In the genomic region with DNA sequence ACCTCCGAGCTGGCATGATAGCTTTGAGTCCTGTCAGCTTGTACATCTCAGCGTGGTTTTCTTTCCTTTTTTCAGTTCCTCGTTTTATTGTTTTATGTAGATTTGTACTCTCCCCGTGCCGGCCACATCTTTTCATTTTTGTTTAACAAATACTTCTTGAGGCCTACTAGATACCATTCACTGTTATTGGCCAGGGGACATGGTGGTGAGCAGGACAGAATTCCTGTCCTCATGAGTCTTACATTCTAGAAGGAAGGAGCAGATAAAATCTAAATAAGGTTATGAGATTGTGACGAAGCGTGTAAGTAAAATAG, we compare ENCODE assay signal across 7 cellular contexts. TPM values are rescaled to one million over a fixed set of nuclear protein-coding genes. Genes with fewer than 3 reads are reported as not detected.
DNase-seq lines count a peak whose midpoint lies in the region; ATAC-seq and TF ChIP-seq lines count a peak whose summit lies in the region.

No MANE protein-coding gene starts in this region.

- H3K4me1 ChIP-seq in HAP-1: peaks cover 33% of the 10 kb centered on the region
- H3K4me1 ChIP-seq in NT2/D1 (ENCODE audit: insufficient read depth, insufficient read length): no peaks in the 10 kb centered on the region
- H3K4me1 ChIP-seq in esophagus (ENCODE audit: control insufficient read depth in 2 of 2, insufficient read depth in 2 of 2, low read length in 1 of 2): peaks cover 0 to 2% of the 10 kb centered on the region in 2 donors
- peaks cover 48 to 49% of the 10 kb centered on the region in 2 donors for H3K4me1 ChIP-seq in gastrocnemius medialis

- peak; percentile 41 for ATAC-seq in GM18511 (IDR thresholded peaks at IDR 0.05; ENCODE audit: unreplicated experiment)
- ATAC-seq in gastrocnemius medialis: no peak

- peak overlapping the region; percentile 94 to 97 for H3K27ac ChIP-seq in esophagus (ENCODE audit: low read depth in 2 of 2, low read length in 1 of 2)
- H3K27ac ChIP-seq in gastrocnemius medialis: peak overlapping the region; percentile 88 to 96 (median 92)

- TF ChIP-seq CTCF in gastrocnemius medialis (IDR thresholded peaks at IDR 0.05 in 4 of 5, conservative IDR thresholded peaks at IDR 0.05 in 1 of 5): no peak

- no peaks in the 10 kb centered on the region for H3K36me3 ChIP-seq in HAP-1 (replicated peaks)
- H3K36me3 ChIP-seq in NT2/D1 (ENCODE audit: insufficient read depth, insufficient read length, low read length): no peaks in the 10 kb centered on the region
- H3K36me3 ChIP-seq in esophagus (ENCODE audit: control insufficient read depth in 2 of 2, insufficient read depth in 2 of 2, low read length in 1 of 2): no peaks in the 10 kb centered on the region
- no peaks in the 10 kb centered on the region for H3K36me3 ChIP-seq in gastrocnemius medialis

- in situ Hi-C loops in HAP-1 (cut with MboI; ENCODE audit: low sequenced_read_pairs): no loop called here
- in situ Hi-C loops in gastrocnemius medialis (cut with MboI; ENCODE audit: low sequenced_read_pairs in 4 of 4): loop anchor here (10.0 to 25.0 kb wide), 3 partner anchors 177 to 465 kb away; no protein-coding TSS in a partner anchor

- DNase-seq in HAP-1 (ENCODE audit: low spot score in 2 of 2): peak; percentile 5 to 10
- DNase-seq in NT2/D1 (ENCODE audit: low read depth, low spot score): no peak
- no peak for DNase-seq in gastrocnemius medialis
- DNase-seq in mesenteric fat pad (ENCODE audit: low spot score): no peak
- DNase-seq in activated CD8-positive, alpha-beta memory T cell treated with anti-CD3 and anti-CD28 coated beads for 24 hours: no peak

- no peak for TF ChIP-seq POLR2A in gastrocnemius medialis (IDR thresholded peaks at IDR 0.05)

- peak overlapping the region; percentile 92 for H3K9ac ChIP-seq in NT2/D1 (ENCODE audit: insufficient read length, low read depth)

- H3K27me3 ChIP-seq in HAP-1 (ENCODE audit: low read depth): no peaks in the 10 kb centered on the region
- H3K27me3 ChIP-seq in NT2/D1 (ENCODE audit: insufficient read depth, insufficient read length): no peaks in the 10 kb centered on the region
- H3K27me3 ChIP-seq in esophagus (ENCODE audit: control insufficient read depth in 1 of 2, insufficient read depth in 2 of 2, low read length in 2 of 2): no peaks in the 10 kb centered on the region
- H3K27me3 ChIP-seq in gastrocnemius medialis: no peaks in the 10 kb centered on the region

- H3K4me3 ChIP-seq in HAP-1 (peak overlapping the region; percentile 78), NT2/D1 (ENCODE audit: insufficient read length, low read depth) (peak overlapping the region; percentile 84), esophagus (ENCODE audit: low read depth in 1 of 2, low read length in 2 of 2) (peak overlapping the region; percentile 71 to 80), gastrocnemius medialis (peak overlapping the region; percentile 73 to 93 (median 86))

- H3K9me3 ChIP-seq in HAP-1 (no peaks in the 10 kb centered on the region), NT2/D1 (ENCODE audit: insufficient read depth, low read length) (no peaks in the 10 kb centered on the region), esophagus (ENCODE audit: control insufficient read depth in 2 of 2, insufficient read depth in 1 of 2, low read depth in 1 of 2, low read length in 1 of 2) (no peaks in the 10 kb centered on the region), gastrocnemius medialis (no peaks in the 10 kb centered on the region)

- intact Hi-C loops in gastrocnemius medialis (cut with DNase I; ENCODE audit: low total_unique reads): loop anchor here (2.0 kb wide), 2 partner anchors 61 to 177 kb away; no protein-coding TSS in a partner anchor

- 3 to 7% methylated on average over 7 of the region's 7 CpGs for WGBS in esophagus, 2 donors

RNA-seq across cellular contexts. Expression of a gene that starts 1.2 kb away (rescaled TPM):
- polyA plus RNA-seq in esophagus: 10 to 100 TPM; 26.7 to 37.7 TPM
- total RNA-seq in gastrocnemius medialis: 10 to 100 TPM in 3 of 4 donors, 1 to 10 TPM in 1; 9.1 to 18.5 (median 12.1) TPM
- total RNA-seq in mesenteric fat pad: 70.0 TPM

Comparison
In these comparisons a context has a peak if more than half of its experiments do, and no peak if none do; other contexts are left out.
1. DNase-seq: peak in HAP-1 (2 of 2); none in NT2/D1 (single experiment), gastrocnemius medialis (0 of 2), mesenteric fat pad (single experiment) and activated CD8-positive, alpha-beta memory T cell treated with anti-CD3 and anti-CD28 coated beads for 24 hours (single experiment).
2. Peak in every context shown above with its lines, with median percentiles within 50 percentile points of each other: H3K4me3 ChIP-seq.